32 cellular contexts compared by ENCODE assay signal in the genomic region with DNA sequence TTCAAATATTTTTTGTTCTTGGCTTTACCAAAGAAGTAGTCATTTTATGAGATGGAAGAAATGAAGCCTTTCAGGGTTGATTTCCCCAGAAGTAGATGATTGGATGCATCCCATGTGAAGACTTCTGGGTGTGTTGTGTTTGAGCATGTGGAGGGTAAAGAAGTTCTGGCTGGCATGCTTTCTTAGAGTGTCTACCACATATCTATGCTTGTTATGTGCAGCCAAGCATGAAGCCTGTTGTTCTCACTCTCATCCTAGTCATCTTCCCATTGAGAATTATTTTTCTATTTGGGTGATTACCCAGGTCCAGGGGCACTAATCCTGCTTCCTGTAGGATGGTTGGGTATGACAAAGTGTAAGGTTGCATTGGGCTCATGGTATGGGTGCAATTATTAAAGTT.
"Had no signal": no experiment of that assay in that cellular context is flagged by ENCODE, and none has a peak within 500 bp of the region (broad histone marks: within the 10 kb centered on the region; RNA-seq: fewer than 3 reads in every experiment).

No MANE protein-coding gene starts in this region.

- H3K4me3 Mint-ChIP-seq: effector memory CD8-positive, alpha-beta T cell; immature natural killer cell; mesothelial cell of epicardium; naive B cell; natural killer cell treated with Interleukin-12 subunit alpha and Interleukin-12 subunit beta and Interleukin-15 and Interleukin-18, amount 100 ng/mL, for 72 hours; neural crest cell; stimulated activated naive CD8-positive, alpha-beta T cell treated with anti-CD3 and anti-CD28 coated beads, Interleukin-15, amount 100 ng/mL, for 72 hours had no signal

- H3K4me1 Mint-ChIP-seq: immature natural killer cell; naive B cell; neural crest cell; stimulated activated naive CD8-positive, alpha-beta T cell treated with anti-CD3 and anti-CD28 coated beads, Interleukin-15, amount 100 ng/mL, for 72 hours had no signal

- H3K4me3 ChIP-seq: coronary artery, esophagus squamous epithelium, mucosa of descending colon, pancreas, right atrium auricular region, smooth muscle cell, suprapubic skin, transverse colon, upper lobe of right lung, vagina had no signal

- H3K36me3 Mint-ChIP-seq: immature natural killer cell; mesothelial cell of epicardium; naive B cell; natural killer cell treated with Interleukin-12 subunit alpha and Interleukin-12 subunit beta and Interleukin-15 and Interleukin-18, amount 100 ng/mL, for 72 hours had no signal

- H3K27ac ChIP-seq: coronary artery, esophagus squamous epithelium, neutrophil, pancreas, right atrium auricular region, suprapubic skin, transverse colon, upper lobe of right lung, vagina had no signal

- FAIRE-seq: endometrium had no signal

- DNase-seq: dermis blood vessel endothelial cell; effector memory CD8-positive, alpha-beta T cell; erythroblast; esophagus squamous epithelium; foreskin melanocyte; hypothalamus; immature natural killer cell; islet precursor cell; mesenchymal stem cell; mucosa of descending colon; naive B cell; pancreas; stimulated activated CD4-positive, alpha-beta T cell treated with anti-CD3 and anti-CD28 coated beads, Interleukin-12 subunit alpha, Interleukin-12 subunit beta, amount 100 ng/mL, for 4 hours; stimulated activated CD4-positive, alpha-beta T cell treated with anti-CD3 and anti-CD28 coated beads, Interleukin-1b, Interleukin-23, amount 100 ng/mL, for 48 hours; stimulated activated CD4-positive, alpha-beta T cell treated with anti-CD3 and anti-CD28 coated beads, Interleukin-4, amount 100 ng/mL, for 1 hour; stimulated activated CD8-positive, alpha-beta memory T cell treated with anti-CD3 and anti-CD28 coated beads, Interleukin-4, amount 100 ng/mL, for 48 hours; stimulated activated naive CD4-positive, alpha-beta T cell; stimulated activated naive CD8-positive, alpha-beta T cell treated with anti-CD3 and anti-CD28 coated beads, Interleukin-15, amount 100 ng/mL, for 72 hours; transverse colon; upper lobe of right lung had no signal

- H3K9me3 ChIP-seq: esophagus squamous epithelium, mucosa of descending colon, neutrophil, pancreas, right atrium auricular region, suprapubic skin, transverse colon, upper lobe of right lung, vagina had no signal

- H3K27me3 Mint-ChIP-seq: effector memory CD8-positive, alpha-beta T cell; natural killer cell treated with Interleukin-12 subunit alpha and Interleukin-12 subunit beta and Interleukin-15 and Interleukin-18, amount 100 ng/mL, for 72 hours; stimulated activated naive CD8-positive, alpha-beta T cell treated with anti-CD3 and anti-CD28 coated beads, Interleukin-15, amount 100 ng/mL, for 72 hours had no signal

- H3K27ac Mint-ChIP-seq: immature natural killer cell; mesothelial cell of epicardium; naive B cell; natural killer cell treated with Interleukin-12 subunit alpha and Interleukin-12 subunit beta and Interleukin-15 and Interleukin-18, amount 100 ng/mL, for 72 hours; stimulated activated naive CD8-positive, alpha-beta T cell treated with anti-CD3 and anti-CD28 coated beads, Interleukin-15, amount 100 ng/mL, for 72 hours had no signal

- H3K9me3 Mint-ChIP-seq: mesothelial cell of epicardium; natural killer cell treated with Interleukin-12 subunit alpha and Interleukin-12 subunit beta and Interleukin-15 and Interleukin-18, amount 100 ng/mL, for 72 hours; neural crest cell; stimulated activated naive CD8-positive, alpha-beta T cell treated with anti-CD3 and anti-CD28 coated beads, Interleukin-15, amount 100 ng/mL, for 72 hours had no signal

- ATAC-seq: effector memory CD8-positive, alpha-beta T cell; left lobe of liver; mucosa of descending colon; natural killer cell treated with Interleukin-12 subunit alpha and Interleukin-12 subunit beta and Interleukin-15 and Interleukin-18, amount 100 ng/mL, for 72 hours; pancreas; sciatic nerve; stimulated activated naive CD8-positive, alpha-beta T cell treated with anti-CD3 and anti-CD28 coated beads, Interleukin-15, amount 100 ng/mL, for 72 hours; upper lobe of right lung had no signal

- H3K36me3 ChIP-seq: esophagus squamous epithelium, neutrophil, pancreas, right atrium auricular region, suprapubic skin, transverse colon, upper lobe of right lung, vagina had no signal

- H3K27me3 ChIP-seq: esophagus squamous epithelium, neutrophil, pancreas, right atrium auricular region, suprapubic skin, transverse colon, upper lobe of right lung, vagina had no signal

- H3K4me1 ChIP-seq: pancreas, right atrium auricular region, suprapubic skin, transverse colon, upper lobe of right lung had no signal
